In the genomic region with DNA sequence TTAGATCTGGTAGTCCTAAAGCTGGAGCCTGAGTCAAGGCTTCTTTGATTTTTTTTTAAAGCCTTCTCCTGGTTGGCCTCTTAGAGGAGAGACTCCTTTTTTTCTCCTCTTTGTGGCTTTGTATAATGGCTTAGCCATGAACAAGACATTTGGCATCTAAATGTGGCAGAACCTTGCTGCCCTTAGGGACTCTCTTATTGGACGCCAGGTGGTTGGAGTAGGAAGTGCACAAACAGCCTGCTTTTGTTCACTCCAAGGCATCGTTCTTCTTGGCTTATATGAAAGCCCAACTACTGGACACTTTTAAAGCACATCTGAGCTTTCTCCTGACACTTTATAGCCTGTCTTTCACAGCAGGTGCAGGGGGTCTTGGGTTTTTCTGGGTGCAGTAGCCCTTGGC, we compare ENCODE assay signal across 8 cellular contexts. TPM values are rescaled to one million over a fixed set of nuclear protein-coding genes. Genes with fewer than 3 reads are reported as not detected.
DNase-seq lines count a peak whose midpoint lies in the region; ATAC-seq and TF ChIP-seq lines count a peak whose summit lies in the region.

No MANE protein-coding gene starts in this region.

- TF ChIP-seq CTCF in WERI-Rb-1 (IDR thresholded peaks at IDR 0.05; ENCODE audit: low read depth, low read length) (peak; percentile 23; the same call in 1 of the 2 replicates), hepatocyte (IDR thresholded peaks at IDR 0.05; ENCODE audit: poor library complexity) (no peak), thoracic aorta (IDR thresholded peaks at IDR 0.05) (peak; percentile 48), sigmoid colon (IDR thresholded peaks at IDR 0.05) (peak in 1 of 4 experiments; percentile 38)

- peaks cover 28% of the 10 kb centered on the region for H3K4me1 ChIP-seq in hepatocyte (ENCODE audit: insufficient read depth)
- peaks cover 14 to 18% of the 10 kb centered on the region in 2 donors for H3K4me1 ChIP-seq in thoracic aorta (ENCODE audit: control insufficient read depth in 1 of 2, low read depth in 2 of 2)
- peaks cover 0 to 14% (median 11%) of the 10 kb centered on the region in 4 donors for H3K4me1 ChIP-seq in sigmoid colon

- intact Hi-C loops in sigmoid colon (cut with DNase I), result no loop called here

- H3K79me2 ChIP-seq in hepatocyte, result no peaks in the 10 kb centered on the region

- no peaks in the 10 kb centered on the region for H3K27me3 ChIP-seq in WERI-Rb-1 (ENCODE audit: insufficient read depth, low read depth, severe bottlenecking)
- H3K27me3 ChIP-seq in hepatocyte, result no peaks in the 10 kb centered on the region
- H3K27me3 ChIP-seq in thoracic aorta (replicated peaks; ENCODE audit: insufficient read depth), result no peaks in the 10 kb centered on the region
- H3K27me3 ChIP-seq in sigmoid colon, result no peaks in the 10 kb centered on the region

- peak overlapping the region; percentile 75 for H3K4me2 ChIP-seq in hepatocyte

- no peaks in the 10 kb centered on the region for H3K36me3 ChIP-seq in WERI-Rb-1
- H3K36me3 ChIP-seq in hepatocyte (replicated peaks; ENCODE audit: insufficient read depth, low read depth), result no peaks in the 10 kb centered on the region
- no peaks in the 10 kb centered on the region for H3K36me3 ChIP-seq in thoracic aorta
- no peaks in the 10 kb centered on the region for H3K36me3 ChIP-seq in sigmoid colon

- no peaks in the 10 kb centered on the region for H3K9me2 ChIP-seq in hepatocyte (replicated peaks; ENCODE audit: insufficient read depth)

- peak; percentile 41 for ATAC-seq in HG03432 (IDR thresholded peaks at IDR 0.05; ENCODE audit: unreplicated experiment)
- ATAC-seq in thoracic aorta (ENCODE audit: insufficient number of reproducible peaks, low FRiP score, low read depth), result no peak

- H3K9me3 ChIP-seq in WERI-Rb-1 (ENCODE audit: severe bottlenecking), result no peaks in the 10 kb centered on the region
- H3K9me3 ChIP-seq in hepatocyte (ENCODE audit: low read depth), result no peaks in the 10 kb centered on the region
- H3K9me3 ChIP-seq in thoracic aorta, result peaks cover 4% of the 10 kb centered on the region
- H3K9me3 ChIP-seq in sigmoid colon, result peaks cover 0 to 3% (median 2%) of the 10 kb centered on the region in 4 donors

- no peaks in the 10 kb centered on the region for H4K20me1 ChIP-seq in hepatocyte (ENCODE audit: insufficient read depth, poor library complexity, severe bottlenecking)

- H2AFZ ChIP-seq in hepatocyte, result peak overlapping the region; percentile 29

- DNase-seq in SIG-M5 treated with dmso at 0.1 percent for 504 hours (lab: John Stamatoyannopoulos, UW; ENCODE audit: unreplicated experiment), result peak; percentile 40
- DNase-seq in SIG-M5 (lab: John Stamatoyannopoulos, UW), result no peak
- DNase-seq in WERI-Rb-1, result no peak
- DNase-seq in hepatocyte (ENCODE audit: low spot score), result no peak
- DNase-seq in thoracic aorta (ENCODE audit: low spot score), result no peak
- DNase-seq in ecto neural progenitor cell (ENCODE audit: low spot score), result no peak
- no peak for DNase-seq in sigmoid colon

- no peak overlapping the region for H3K27ac ChIP-seq in WERI-Rb-1
- H3K27ac ChIP-seq in hepatocyte, result no peak overlapping the region
- no peak overlapping the region for H3K27ac ChIP-seq in thoracic aorta
- peak overlapping the region in 2 of 4 donors; percentile 70 to 71 for H3K27ac ChIP-seq in sigmoid colon

- WGBS in hepatocyte (ENCODE audit: low lambda C conversion rate, missing lambda C conversion rate), result 45% methylated on average over 2 of the region's 2 CpGs
- WGBS in sigmoid colon, 2 donors, result 19 to 31% methylated on average over 2 of the region's 2 CpGs

- no peak for TF ChIP-seq EP300 in sigmoid colon (IDR thresholded peaks at IDR 0.05)

- TF ChIP-seq POLR2A in sigmoid colon (IDR thresholded peaks at IDR 0.05), result no peak

- H3K4me3 ChIP-seq in WERI-Rb-1 (ENCODE audit: low read depth, low read length) (no peak overlapping the region), hepatocyte (no peak overlapping the region), thoracic aorta (peak overlapping the region; percentile 78), sigmoid colon (peak overlapping the region in 2 of 4 donors; percentile 48 to 53)

RNA-seq across cellular contexts. Expression of a gene that starts 25.0 kb away (rescaled TPM):
- not detected in 2 replicates for total RNA-seq in hepatocyte
- polyA plus RNA-seq in hepatocyte, result not detected in 2 replicates
- not detected for total RNA-seq in thoracic aorta
- not detected for total RNA-seq in sigmoid colon
- polyA plus RNA-seq in sigmoid colon, result not detected
